ENCODE assay signal across 8 cellular contexts in genomic region chr7:27151945-27152815, GRCh38. TPM values are rescaled to one million over a fixed set of nuclear protein-coding genes. Genes with fewer than 3 reads are reported as not detected.
DNase-seq lines count a peak whose midpoint lies in the region; ATAC-seq, FAIRE-seq and TF ChIP-seq lines count a peak whose summit lies in the region.

Gene HOXA3, minus strand, starts transcription at chr7:27152583. Its CDS starts 41,943 bp downstream, at chr7:27110640.

- intact Hi-C loops in CD14-positive monocyte (cut with micrococcal nuclease) (loop anchor here (2.0 to 5.0 kb wide), 3 partner anchors 17 to 1290 kb away; partner anchors contain the start of gene HOXA11 (in 2 of the 2)), GM12878 (cut with micrococcal nuclease; ENCODE audit: unreplicated experiment) (no loop called here)

- H3K27me3 ChIP-seq in GM12878 (replicated peaks in 1 of 2; ENCODE audit: control insufficient read depth in 2 of 2, insufficient read depth in 2 of 2, low read length in 1 of 2): peaks cover 20 to 59% of the 10 kb centered on the region in 2 experiments

- H3K79me2 ChIP-seq in GM12878 (ENCODE audit: control insufficient read depth, insufficient read depth, low read length): no peaks in the 10 kb centered on the region

- H3K9me3 Mint-ChIP-seq in CD14-positive monocyte: peaks cover 0 to 57% (median 29%) of the 10 kb centered on the region in 7 donors
- H3K9me3 Mint-ChIP-seq in naive thymus-derived CD8-positive, alpha-beta T cell: peaks cover 0 to 2% (median 0%) of the 10 kb centered on the region in 9 donors

- H4K20me1 ChIP-seq in GM12878 (ENCODE audit: control insufficient read depth, insufficient read depth): no peaks in the 10 kb centered on the region

- peak within 1 kb of the TSS; percentile 91 for H3K4me2 ChIP-seq in GM12878 (ENCODE audit: control insufficient read depth, insufficient read depth)

- TF ChIP-seq CTCF in CD14-positive monocyte (IDR thresholded peaks at IDR 0.05): no peak
- no peak for TF ChIP-seq CTCF in GM12878 (IDR thresholded peaks at IDR 0.05 in 2 of 3, conservative IDR thresholded peaks at IDR 0.05 in 1 of 3; ENCODE audit: control insufficient read depth in 2 of 3, extremely low read depth in 1 of 3, insufficient read depth in 1 of 3, low read depth in 3 of 3, low read length in 3 of 3)

- no peaks in the 10 kb centered on the region; the same call in 2 of the 3 replicates for H3K9me3 ChIP-seq in GM12878 (replicated peaks; ENCODE audit: control insufficient read depth, insufficient read depth, low read length)

- H3K27me3 Mint-ChIP-seq in CD14-positive monocyte (ENCODE audit: low read depth in 3 of 3): peaks cover 93 to 100% (median 99%) of the 10 kb centered on the region in 3 donors
- H3K27me3 Mint-ChIP-seq in naive thymus-derived CD8-positive, alpha-beta T cell: peaks cover 56 to 97% (median 77%) of the 10 kb centered on the region in 5 donors

- no peaks in the 10 kb centered on the region for H3K36me3 ChIP-seq in GM12878 (ENCODE audit: control insufficient read depth in 2 of 2, insufficient read depth in 2 of 2, low read length in 1 of 2)

- no peaks in the 10 kb centered on the region; the same call in 1 of the 2 replicates for H3K4me1 ChIP-seq in GM12878 (ENCODE audit: control insufficient read depth, insufficient read depth, low read length)

- no peak within 1 kb of the TSS for H3K27ac ChIP-seq in GM12878 (ENCODE audit: control insufficient read depth, insufficient read depth)

- RAD21 ChIA-PET in GM12878 (lab: Charles Lee; ENCODE audit: unreplicated experiment): interaction anchor here (1.3 to 2.8 kb wide), 2 partner anchors 289 to 297 kb away, joined by 3 to 9 read pairs; no protein-coding TSS in a partner anchor

- no peak for TF ChIP-seq EP300 in GM12878 (IDR thresholded peaks at IDR 0.05; ENCODE audit: borderline replicate concordance in 1 of 2, control insufficient read depth in 1 of 2, low read depth in 2 of 2, low read length in 2 of 2)

- no peak for ATAC-seq in GM12878
- no peak for ATAC-seq in naive thymus-derived CD8-positive, alpha-beta T cell
- no peak for ATAC-seq in HG02763 (IDR thresholded peaks at IDR 0.05; ENCODE audit: unreplicated experiment)
- ATAC-seq in HG03139 (IDR thresholded peaks at IDR 0.05; ENCODE audit: unreplicated experiment): no peak

- BruUV-seq in GM12878 (replicated peaks; lab: Mats Ljungman, UMichigan): no TSS peak

- no peak within 1 kb of the TSS for H3K9ac ChIP-seq in GM12878 (ENCODE audit: control insufficient read depth, insufficient read depth, low read length)

- peaks cover 66% of the 10 kb centered on the region for H3K4me1 Mint-ChIP-seq in CD14-positive monocyte
- H3K4me1 Mint-ChIP-seq in naive thymus-derived CD8-positive, alpha-beta T cell: peaks cover 29 to 67% (median 62%) of the 10 kb centered on the region in 4 donors

- peaks cover 14 to 28% of the 10 kb centered on the region in 2 donors for H3K36me3 Mint-ChIP-seq in CD14-positive monocyte
- H3K36me3 Mint-ChIP-seq in naive thymus-derived CD8-positive, alpha-beta T cell: peaks cover 0 to 3% (median 0%) of the 10 kb centered on the region in 3 donors

- no peak within 1 kb of the TSS for H2AFZ ChIP-seq in GM12878 (ENCODE audit: control insufficient read depth, low read depth, low read length)

- no peak for TF ChIP-seq POLR2A in GM12878 (IDR thresholded peaks at IDR 0.05; ENCODE audit: low read depth, low read length)

- 2% methylated on average over 50 of the region's 53 CpGs for WGBS in GM12878 (ENCODE audit: insufficient coverage, insufficient replicate concordance, low lambda C conversion rate, missing lambda C conversion rate)

- peak within 1 kb of the TSS; percentile 83 for H3K4me3 ChIP-seq in Jurkat, Clone E6-1 (ENCODE audit: low read length)
- H3K4me3 ChIP-seq in GM12878: peak within 1 kb of the TSS; percentile 67; the same call in 1 of the 2 replicates

- in situ Hi-C loops in GM12878 (cut with MboI): loop anchor here (25.0 kb wide), 1 partner anchor 1065 kb away; no protein-coding TSS in a partner anchor

- no peak for TF ChIP-seq RAD21 in GM12878 (IDR thresholded peaks at IDR 0.05; ENCODE audit: insufficient read depth, low read depth, low read length)

- SMC1A ChIA-PET in GM12878 (lab: Charles Lee; ENCODE audit: uncharacterized antibody, unreplicated experiment): interaction anchor here (2.4 to 3.2 kb wide), 2 partner anchors 9 to 297 kb away, joined by 6 to 17 read pairs; no protein-coding TSS in a partner anchor

- no peak for FAIRE-seq in GM12878 (lab: Jason Lieb, UNC)

- POLR2A ChIA-PET in GM12878 (lab: Charles Lee): no interaction called here
- POLR2A ChIA-PET in naive thymus-derived CD8-positive, alpha-beta T cell (lab: Charles Lee): interaction anchor here (0.6 kb wide), 1 partner anchor 121 kb away, joined by 3 read pairs; no protein-coding TSS in a partner anchor

- CTCF ChIA-PET in GM12878 (lab: Yijun Ruan, JAX): interaction anchor here (0.7 to 5.5 kb wide), 7 partner anchors 10 to 1257 kb away, joined by 3 to 38 read pairs (median 4); no protein-coding TSS in a partner anchor

- H3K4me3 Mint-ChIP-seq in CD14-positive monocyte: peak within 1 kb of the TSS; percentile 78 to 94
- peak within 1 kb of the TSS; percentile 62 to 92 (median 80) for H3K4me3 Mint-ChIP-seq in naive thymus-derived CD8-positive, alpha-beta T cell

- peak; percentile 40 for DNase-seq in CD14-positive monocyte (ENCODE audit: low spot score)
- DNase-seq in Jurkat, Clone E6-1 (ENCODE audit: low read depth, low spot score): no peak
- DNase-seq in GM12878 (ENCODE audit: low read depth, low spot score): no peak
- DNase-seq in naive thymus-derived CD8-positive, alpha-beta T cell: peak in 1 of 10 donors; percentile 50
- DNase-seq in stimulated activated CD4-positive, alpha-beta T cell treated with anti-CD3 and anti-CD28 coated beads, Interleukin-2, amount 100 ng/mL, for 48 hours: no peak
- no peak for DNase-seq in NK-92 (lab: John Stamatoyannopoulos, UW; ENCODE audit: unreplicated experiment)

- peak within 1 kb of the TSS in 2 of 7 donors; percentile 37 to 79 for H3K27ac Mint-ChIP-seq in CD14-positive monocyte
- peak within 1 kb of the TSS in 3 of 10 donors; percentile 4 to 91 (median 69) for H3K27ac Mint-ChIP-seq in naive thymus-derived CD8-positive, alpha-beta T cell

TF ChIP-seq in GM12878, 131 proteins besides CTCF, POLR2A, EP300 and RAD21:
- TF ChIP-seq NFXL1 (IDR thresholded peaks at IDR 0.05; ENCODE audit: borderline replicate concordance) (no peak), EZH2 (IDR thresholded peaks at IDR 0.05; ENCODE audit: borderline replicate concordance, control insufficient read depth, low read depth, low read length) (0 out of 2 replicates have a peak, but pooled peaks have one; percentile 72), SREBF2 (IDR thresholded peaks at IDR 0.05; ENCODE audit: low read length) (no peak), SUZ12 (IDR thresholded peaks at IDR 0.05; ENCODE audit: unreplicated experiment) (peak; percentile 42), CHD2 (IDR thresholded peaks at IDR 0.05; ENCODE audit: borderline replicate concordance, low read depth, low read length) (no peak)

RNA-seq across cellular contexts. Expression of gene HOXA3, which starts in this region (rescaled TPM):
- polyA plus RNA-seq in CD14-positive monocyte: not detected
- polyA plus RNA-seq in Jurkat, Clone E6-1 (2012; ENCODE audit: insufficient read depth, insufficient read length): 3.9 TPM
- total RNA-seq in GM12878 (2013; cell fraction: nucleolus; rRNA removed): not detected in 2 replicates
- not detected in 2 replicates for total RNA-seq in GM12878 (2014; rRNA removed)
- not detected in 2 replicates for total RNA-seq in GM12878 (2014; rRNA removed; fragmentation: Illumina TruSeq; extraction: Trizol)
- 0.08 TPM in 1 of 2 replicates, not detected in the other for total RNA-seq in GM12878 (2021)
- polyA plus RNA-seq in GM12878 (2011; ENCODE audit: low read depth): not detected
- 0.05 and 0.13 TPM in 2 replicates for polyA plus RNA-seq in GM12878 (2011; rRNA removed)
- 0.02 TPM in 1 of 2 replicates, not detected in the other for polyA plus RNA-seq in GM12878 (2011; cell fraction: cytosol; rRNA removed)
- 0.06 and 0.13 TPM in 2 replicates for polyA plus RNA-seq in GM12878 (2011; cell fraction: nucleus; rRNA removed)
- not detected in 2 replicates for polyA plus RNA-seq in GM12878 (2012)
- not detected in 2 replicates for polyA plus RNA-seq in GM12878 (2014; fragmentation: Illumina TruSeq; extraction: Trizol)
- polyA plus RNA-seq in GM12878 (2014; fragmentation: Nextera tagmentation; extraction: Ambion mirVana): not detected
- not detected in 2 replicates for polyA plus RNA-seq in GM12878 (2014; rRNA removed)
- polyA plus RNA-seq in GM12878 (2016; fragmentation: Nextera tagmentation; extraction: Ambion mirVana): not detected
- not detected in 2 replicates for polyA minus RNA-seq in GM12878 (2011; rRNA and poly(A)+ RNA removed)
- polyA minus RNA-seq in GM12878 (2011; cell fraction: cytosol; rRNA and poly(A)+ RNA removed): not detected in 2 replicates
- not detected in 2 replicates for polyA minus RNA-seq in GM12878 (2011; cell fraction: nucleus; rRNA and poly(A)+ RNA removed)
- not detected for total RNA-seq in naive thymus-derived CD8-positive, alpha-beta T cell
- not detected for polyA plus RNA-seq in naive thymus-derived CD8-positive, alpha-beta T cell

Comparison
In these comparisons a context has a peak if more than half of its experiments do, and no peak if none do; other contexts are left out.
1. Peak in DNase-seq in CD14-positive monocyte; RNA of the gene not detected or under 1 TPM.